ENCODE assay signal across 1 cellular context in genomic region chr17:30600062-30600829, GRCh38.
TF ChIP-seq lines count a peak whose summit lies in the region.

No MANE protein-coding gene starts in this region.

TF ChIP-seq in GM23338, 12 proteins besides CTCF, POLR2A, EP300 and RAD21 (continued from another document):
- TF ChIP-seq ZNF114 (CRISPR knock-in tag; IDR thresholded peaks at IDR 0.05): no peak
TF ChIP-seq in GM23338: peak in this region for 2.
